ENCODE assay signal across 8 cellular contexts in genomic region chrX:41441934-41442823, GRCh38. TPM values are rescaled to one million over a fixed set of nuclear protein-coding genes. Genes with fewer than 3 reads are reported as not detected.
DNase-seq lines count a peak whose midpoint lies in the region; ATAC-seq, FAIRE-seq and TF ChIP-seq lines count a peak whose summit lies in the region.

No MANE protein-coding gene starts in this region.

- peaks cover 21% of the 10 kb centered on the region for H3K4me1 ChIP-seq in HepG2 (ENCODE audit: insufficient read depth, low read length)

- TF ChIP-seq EP300 in HepG2 (IDR thresholded peaks at IDR 0.05; ENCODE audit: low read depth in 2 of 2, low read length in 2 of 2) (peak in 1 of 2 experiments; percentile 47; a peak in 2 of 4 replicates), HepG2 (CRISPR knock-in tag; IDR thresholded peaks at IDR 0.05; ENCODE audit: borderline replicate concordance) (no peak)

- DNase-seq in NCI-H1092 treated with DMSO at 0.1 percent for 48 hours (lab: John Stamatoyannopoulos, UW): peak; percentile 43
- DNase-seq in NCI-H1092 (lab: John Stamatoyannopoulos, UW): no peak
- peak; percentile 31 for DNase-seq in NCI-H146 treated with DMSO at 0.1 percent for 48 hours (lab: John Stamatoyannopoulos, UW; ENCODE audit: unreplicated experiment)
- peak; percentile 82 to 84 for DNase-seq in activated CD4-positive, alpha-beta T cell treated with anti-CD3 and anti-CD28 coated beads for 4 hours
- DNase-seq in coronary artery (ENCODE audit: low spot score): peak; percentile 91
- DNase-seq in HepG2 (ENCODE audit: low spot score): peak; percentile 84
- peak; percentile 72 to 76 for DNase-seq in stimulated activated CD4-positive, alpha-beta T cell treated with anti-CD3 and anti-CD28 coated beads, Interleukin-4, amount 100 ng/mL, for 48 hours (ENCODE audit: low read depth in 2 of 2)

- H3K9ac ChIP-seq in HepG2 (ENCODE audit: insufficient read depth, low read depth, low read length): peak overlapping the region; percentile 62

- no peaks in the 10 kb centered on the region for H3K9me3 ChIP-seq in HepG2 (ENCODE audit: low read length)

- WGBS in HepG2 (ENCODE audit: low lambda C conversion rate): no CpG with 5 or more reads among the region's 58 CpGs

- no peaks in the 10 kb centered on the region for H3K79me2 ChIP-seq in HepG2 (ENCODE audit: insufficient read depth, low read length)

- H3K4me3 ChIP-seq in coronary artery (peak overlapping the region; percentile 59), HepG2 (replicated peaks in 1 of 3; ENCODE audit: insufficient read depth in 1 of 3, low read depth in 2 of 3, low read length in 3 of 3) (peak overlapping the region; percentile 50 to 68 (median 56); a peak in 5 of 6 replicates)

- H3K36me3 ChIP-seq in HepG2 (replicated peaks in 1 of 2; ENCODE audit: control insufficient read depth in 1 of 2, insufficient read depth in 2 of 2, low read length in 2 of 2): no peaks in the 10 kb centered on the region

- peak overlapping the region; percentile 57 to 82 for H3K27ac ChIP-seq in coronary artery
- peak overlapping the region; percentile 56 for H3K27ac ChIP-seq in HepG2 (ENCODE audit: extremely low read length, insufficient read depth, low read length)

- H4K20me1 ChIP-seq in HepG2 (ENCODE audit: insufficient read depth, low read length): no peaks in the 10 kb centered on the region

- intact Hi-C loops in HepG2 (cut with micrococcal nuclease; ENCODE audit: unreplicated experiment): loop anchor here (5.0 kb wide), 2 partner anchors 40 to 110 kb away; partner anchors contain the start of gene DDX3X

- POLR2A ChIA-PET in HepG2 (lab: Yijun Ruan, JAX): interaction anchor here (0.7 to 1.9 kb wide), 5 partner anchors 60 to 261 kb away, joined by 3 to 9 read pairs (median 3); partner anchors contain the start of gene DDX3X

- H2AFZ ChIP-seq in HepG2 (ENCODE audit: low read length): peak overlapping the region; percentile 63

- BruUV-seq in HepG2 (replicated peaks; lab: Mats Ljungman, UMichigan): no TSS peak

- CTCF ChIA-PET in HepG2 (lab: Yijun Ruan, JAX; ENCODE audit: low intra/inter-chr PET ratio, low total read pairs): no interaction called here

- ATAC-seq in HG02623 (IDR thresholded peaks at IDR 0.05; ENCODE audit: unreplicated experiment) (peak; percentile 85), HepG2 (peak; percentile 90)

- peak in 1 of 2 experiments; percentile 33; a peak in 2 of 4 replicates for TF ChIP-seq POLR2A in HepG2 (IDR thresholded peaks at IDR 0.05; ENCODE audit: insufficient read depth in 1 of 2, low read depth in 2 of 2, low read length in 2 of 2)

- peak; percentile 53 for FAIRE-seq in HepG2 (lab: Jason Lieb, UNC)

- in situ Hi-C loops in HepG2 (cut with HindIII; ENCODE audit: extremely low pct_ligation_motif_present, low pct_unique_long_range_greater_than_20kb): no loop called here

- TF ChIP-seq CTCF in coronary artery (IDR thresholded peaks at IDR 0.05) (peak; percentile 14), HepG2 (CRISPR knock-in tag; IDR thresholded peaks at IDR 0.05) (peak; percentile 84)

- H3K27me3 ChIP-seq in HepG2 (ENCODE audit: control insufficient read depth in 1 of 2, insufficient read depth in 2 of 2, low read length in 2 of 2): no peaks in the 10 kb centered on the region

- H3K4me2 ChIP-seq in HepG2 (ENCODE audit: low read depth, low read length): peak overlapping the region; percentile 82

- peak; percentile 83 for TF ChIP-seq RAD21 in HepG2 (CRISPR knock-in tag; IDR thresholded peaks at IDR 0.05)

TF ChIP-seq in HepG2, 621 proteins besides CTCF, POLR2A, EP300 and RAD21 (continues in another document):
- TF ChIP-seq ELF3 (CRISPR knock-in tag; IDR thresholded peaks at IDR 0.05): 0 out of 2 replicates have a peak, but pooled peaks have one; percentile 29
- no peak for TF ChIP-seq SOX6 (IDR thresholded peaks at IDR 0.05)
- peak; percentile 86 for TF ChIP-seq SOX6 (CRISPR knock-in tag; IDR thresholded peaks at IDR 0.05)
- TF ChIP-seq HIVEP1 (CRISPR knock-in tag; IDR thresholded peaks at IDR 0.05): 0 out of 2 replicates have a peak, but pooled peaks have one; percentile 40
- no peak for TF ChIP-seq PRDM4 (CRISPR knock-in tag; IDR thresholded peaks at IDR 0.05; ENCODE audit: borderline replicate concordance)
- no peak for TF ChIP-seq CEBPZ (IDR thresholded peaks at IDR 0.05; ENCODE audit: low read length)
- no peak for TF ChIP-seq ZNF737 (CRISPR knock-in tag; IDR thresholded peaks at IDR 0.05; ENCODE audit: borderline replicate concordance)
- TF ChIP-seq SP4 (CRISPR knock-in tag; IDR thresholded peaks at IDR 0.05): peak; percentile 73
- TF ChIP-seq HDAC2 (CRISPR knock-in tag; IDR thresholded peaks at IDR 0.05): 0 out of 2 replicates have a peak, but pooled peaks have one; percentile 12
- no peak for TF ChIP-seq TGIF2 (CRISPR knock-in tag; IDR thresholded peaks at IDR 0.05)
- TF ChIP-seq ZNF496 (CRISPR knock-in tag; IDR thresholded peaks at IDR 0.05; ENCODE audit: insufficient replicate concordance): no peak

RNA-seq across cellular contexts. Expression of gene NYX, which starts 5.0 kb away (rescaled TPM):
- total RNA-seq in HepG2 (2016; rRNA removed; fragmentation: Illumina TruSeq; extraction: Trizol): not detected in 2 replicates
- not detected in 2 replicates for total RNA-seq in HepG2 (2016; cell fraction: cytosol; rRNA removed; fragmentation: Illumina TruSeq; extraction: Trizol; ENCODE audit: low read depth)
- total RNA-seq in HepG2 (2016; cell fraction: insoluble cytoplasmic fraction; rRNA removed; fragmentation: Illumina TruSeq; extraction: Trizol): not detected in 2 replicates
- not detected in 2 replicates for total RNA-seq in HepG2 (2016; cell fraction: membrane; rRNA removed; fragmentation: Illumina TruSeq; extraction: Trizol)
- not detected in 2 replicates for total RNA-seq in HepG2 (2016; cell fraction: nucleus; rRNA removed; fragmentation: Illumina TruSeq; extraction: Trizol)
- polyA plus RNA-seq in HepG2 (2011; rRNA removed): not detected in 2 replicates
- polyA plus RNA-seq in HepG2 (2011; cell fraction: cytosol; rRNA removed): not detected in 2 replicates
- not detected in 2 replicates for polyA plus RNA-seq in HepG2 (2011; cell fraction: nucleus; rRNA removed)
- polyA plus RNA-seq in HepG2 (2012): not detected in 2 replicates
- polyA plus RNA-seq in HepG2 (2016; cell fraction: cytosol; fragmentation: Illumina TruSeq; extraction: Trizol; ENCODE audit: low read depth): not detected in 2 replicates
- polyA plus RNA-seq in HepG2 (2016; cell fraction: insoluble cytoplasmic fraction; fragmentation: Illumina TruSeq; extraction: Trizol; ENCODE audit: low read depth): not detected in 2 replicates
- polyA plus RNA-seq in HepG2 (2016; cell fraction: membrane; fragmentation: Illumina TruSeq; extraction: Trizol; ENCODE audit: low read depth): not detected in 2 replicates
- polyA plus RNA-seq in HepG2 (2016; cell fraction: nucleus; fragmentation: Illumina TruSeq; extraction: Trizol; ENCODE audit: insufficient read depth, low read depth): not detected in 2 replicates
- polyA minus RNA-seq in HepG2 (2011; rRNA and poly(A)+ RNA removed; ENCODE audit: low replicate concordance): 0.10 TPM in 1 of 2 replicates, not detected in the other
- not detected in 2 replicates for polyA minus RNA-seq in HepG2 (2011; cell fraction: cytosol; rRNA and poly(A)+ RNA removed)
- not detected in 2 replicates for polyA minus RNA-seq in HepG2 (2011; cell fraction: nucleus; rRNA and poly(A)+ RNA removed)
